11 cellular contexts compared by ENCODE assay signal in the genomic region with DNA sequence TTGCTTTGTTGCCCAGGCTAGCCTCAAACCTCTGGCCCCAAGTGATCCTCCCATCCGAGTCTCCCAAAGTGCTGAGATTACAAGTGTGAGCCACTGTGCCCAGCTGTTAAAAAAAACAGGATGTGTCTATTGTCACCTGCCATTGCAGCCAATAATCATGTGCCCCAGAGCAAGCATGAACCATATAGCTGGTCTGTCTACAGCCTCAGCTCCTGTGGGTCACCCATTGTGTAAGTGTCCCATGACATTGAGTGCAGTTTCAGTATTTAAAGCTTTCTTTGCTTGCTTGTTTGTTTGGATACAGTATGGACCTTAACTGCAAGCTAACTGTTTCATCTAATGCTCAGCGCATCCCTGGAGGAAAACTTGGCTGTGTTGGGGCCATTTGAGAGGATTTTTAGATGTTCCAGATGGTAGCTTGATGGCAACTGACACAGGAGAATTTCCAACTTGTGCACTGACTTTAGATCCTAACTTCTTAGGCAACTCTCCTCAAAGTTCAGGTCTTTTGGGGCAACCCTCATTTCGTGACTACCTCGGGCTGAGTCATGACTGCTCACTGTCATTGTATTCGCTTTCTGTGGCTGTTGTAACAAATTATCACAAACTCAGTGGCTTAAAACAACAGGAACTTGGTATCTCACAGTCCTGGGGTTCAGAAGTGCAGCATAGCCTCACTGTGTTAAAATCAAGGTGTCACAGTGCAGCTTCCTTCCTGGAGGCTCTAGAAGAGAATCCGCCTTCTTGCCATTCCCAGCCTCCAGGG. TPM values are rescaled to one million over a fixed set of nuclear protein-coding genes. Genes with fewer than 3 reads are reported as not detected.
DNase-seq lines count a peak whose midpoint lies in the region; ATAC-seq and TF ChIP-seq lines count a peak whose summit lies in the region.
"Had no signal": no experiment of that assay in that cellular context is flagged by ENCODE, and none has a peak within 500 bp of the region (broad histone marks: within the 10 kb centered on the region; RNA-seq: fewer than 3 reads in every experiment).

No MANE protein-coding gene starts in this region.

- intact Hi-C loops in dorsolateral prefrontal cortex (cut with DNase I): no loop called here
- intact Hi-C loops in thyroid gland (cut with DNase I): no loop called here

- no peaks in the 10 kb centered on the region for H3K9me3 ChIP-seq in neutrophil
- H3K9me3 ChIP-seq in thyroid gland: no peaks in the 10 kb centered on the region

- H3K4me1 ChIP-seq in neutrophil (ENCODE audit: control insufficient read depth in 1 of 2, insufficient read depth in 1 of 2, low read depth in 1 of 2, low read length in 1 of 2) (peaks cover 8 to 15% of the 10 kb centered on the region in 2 experiments), thyroid gland (peaks cover 0 to 8% of the 10 kb centered on the region in 2 donors)

- peak; percentile 50 for DNase-seq in activated CD8-positive, alpha-beta memory T cell treated with anti-CD3 and anti-CD28 coated beads for 24 hours
- no peak for DNase-seq in activated CD8-positive, alpha-beta memory T cell treated with anti-CD3 and anti-CD28 coated beads, Interleukin-2, amount 50 U/mL, for 48 hours
- peak; percentile 23 to 68 for DNase-seq in NOMO-1 (lab: John Stamatoyannopoulos, UW; ENCODE audit: unreplicated experiment in 2 of 2)
- DNase-seq in epidermal melanocyte (ENCODE audit: insufficient read length, low spot score): peak; percentile 18
- no peak for DNase-seq in dorsolateral prefrontal cortex
- no peak for DNase-seq in thyroid gland
- DNase-seq: activated CD4-positive, alpha-beta T cell treated with anti-CD3 and anti-CD28 coated beads, Interleukin-2, amount 50 U/mL, for 1 hour; activated naive CD4-positive, alpha-beta T cell; DMS 273 treated with DMSO at 0.1 percent for 48 hours had no signal

- no peak for TF ChIP-seq CTCF in neutrophil (IDR thresholded peaks at IDR 0.05)
- TF ChIP-seq CTCF in dorsolateral prefrontal cortex (IDR thresholded peaks at IDR 0.05 in 54 of 56, conservative IDR thresholded peaks at IDR 0.05 in 2 of 56; ENCODE audit: low read depth in 1 of 56, partially characterized antibody in 56 of 56): no peak
- TF ChIP-seq CTCF in thyroid gland (IDR thresholded peaks at IDR 0.05): no peak

- no peaks in the 10 kb centered on the region for H3K36me3 ChIP-seq in neutrophil
- no peaks in the 10 kb centered on the region for H3K36me3 ChIP-seq in thyroid gland

- WGBS in thyroid gland, 2 donors: 88 to 94% methylated on average over 6 of the region's 6 CpGs

- H3K27me3 ChIP-seq in neutrophil: peaks cover 31% of the 10 kb centered on the region
- peaks cover 0 to 35% (median 15%) of the 10 kb centered on the region in 45 donors for H3K27me3 ChIP-seq in dorsolateral prefrontal cortex
- no peaks in the 10 kb centered on the region for H3K27me3 ChIP-seq in thyroid gland

- no peak for ATAC-seq in HG03521 (IDR thresholded peaks at IDR 0.05; ENCODE audit: unreplicated experiment)

- TF ChIP-seq POLR2A in thyroid gland (IDR thresholded peaks at IDR 0.05): no peak

- H3K27ac ChIP-seq in neutrophil (peak overlapping the region; percentile 18), dorsolateral prefrontal cortex (no peak overlapping the region), thyroid gland (no peak overlapping the region)

- H3K4me3 ChIP-seq in neutrophil (ENCODE audit: low read depth in 1 of 2, low read length in 1 of 2) (no peak overlapping the region), dorsolateral prefrontal cortex (no peak overlapping the region), thyroid gland (replicated peaks in 1 of 3) (no peak overlapping the region)

RNA-seq across cellular contexts. Expression of gene ADORA2B, which starts 30.3 kb away (rescaled TPM):
- 10 to 100 TPM in 27 of 120 experiments, 1 to 10 TPM in 93; 2.6 to 22.2 (median 7.2) TPM for total RNA-seq in dorsolateral prefrontal cortex
- total RNA-seq in thyroid gland: not detected

Comparison
In these comparisons a context has a peak if more than half of its experiments do, and no peak if none do; other contexts are left out.
1. DNase-seq: peak in activated CD8-positive, alpha-beta memory T cell treated with anti-CD3 and anti-CD28 coated beads for 24 hours (single experiment), NOMO-1 (2 of 2) and epidermal melanocyte (single experiment); none in activated CD8-positive, alpha-beta memory T cell treated with anti-CD3 and anti-CD28 coated beads, Interleukin-2, amount 50 U/mL, for 48 hours (single experiment), dorsolateral prefrontal cortex (0 of 10) and thyroid gland (0 of 2).